21 cellular contexts compared by ENCODE assay signal in genomic region chr9:88379352-88379751, GRCh38.
"Had no signal": no experiment of that assay in that cellular context is flagged by ENCODE, and none has a peak within 500 bp of the region (broad histone marks: within the 10 kb centered on the region; RNA-seq: fewer than 3 reads in every experiment).

No MANE protein-coding gene starts in this region.

- H3K4me1 ChIP-seq: breast epithelium had no signal

- H3K27ac Mint-ChIP-seq: activated CD8-positive, alpha-beta T cell treated with anti-CD3 and anti-CD28 coated beads, Interleukin-2, amount 10 ng/mL, durations not matched to agents 7 days and 5 days; activated naive CD4-positive, alpha-beta T cell treated with anti-CD3 and anti-CD28 coated beads, Interleukin-2, amount 50 U/mL, for 24 hours; T-helper 17 cell had no signal

- H3K9me3 Mint-ChIP-seq: activated naive CD4-positive, alpha-beta T cell treated with anti-CD3 and anti-CD28 coated beads, Interleukin-2, amount 50 U/mL, for 24 hours had no signal

- ATAC-seq: activated CD8-positive, alpha-beta T cell treated with anti-CD3 and anti-CD28 coated beads, Interleukin-2, amount 10 ng/mL, durations not matched to agents 7 days and 5 days; T-helper 17 cell had no signal

- H3K27me3 ChIP-seq: breast epithelium had no signal

- H3K27ac ChIP-seq: breast epithelium had no signal

- DNase-seq: activated CD4-positive, alpha-beta T cell treated with anti-CD3 and anti-CD28 coated beads for 4 hours; activated CD4-positive, alpha-beta T cell treated with anti-CD3 and anti-CD28 coated beads, Interleukin-2, amount 50 U/mL, for 4 hours; activated CD8-positive, alpha-beta memory T cell treated with anti-CD3 and anti-CD28 coated beads, Interleukin-2, amount 50 U/mL, for 48 hours; activated CD8-positive, alpha-beta T cell treated with anti-CD3 and anti-CD28 coated beads, Interleukin-2, amount 10 ng/mL, durations not matched to agents 7 days and 5 days; activated effector memory CD4-positive, alpha-beta T cell treated with Interleukin-2 at 50 U/mL for 16 hours; activated naive CD4-positive, alpha-beta T cell; activated T-cell treated with anti-CD3 and anti-CD28 coated beads, Interleukin-2, amount 50 U/mL, for 1 hour; aorta; caudate nucleus; Kasumi-1; NCI-H1105 treated with DMSO at 0.1 percent for 48 hours; NCI-H1930; NCI-H2171 treated with DMSO at 0.1 percent for 48 hours; NCI-H226; NCI-H526 treated with DMSO at 0.1 percent for 48 hours; NCI-H82; SIG-M5; T-helper 17 cell; T-helper 9 cell had no signal

- H3K4me3 Mint-ChIP-seq: activated CD8-positive, alpha-beta T cell treated with anti-CD3 and anti-CD28 coated beads, Interleukin-2, amount 10 ng/mL, durations not matched to agents 7 days and 5 days; activated naive CD4-positive, alpha-beta T cell treated with anti-CD3 and anti-CD28 coated beads, Interleukin-2, amount 50 U/mL, for 24 hours; T-helper 17 cell had no signal

- H3K4me1 Mint-ChIP-seq: activated naive CD4-positive, alpha-beta T cell treated with anti-CD3 and anti-CD28 coated beads, Interleukin-2, amount 50 U/mL, for 24 hours; T-helper 17 cell had no signal
